Comparison of ENCODE assay signal across 9 cellular contexts in the genomic region with DNA sequence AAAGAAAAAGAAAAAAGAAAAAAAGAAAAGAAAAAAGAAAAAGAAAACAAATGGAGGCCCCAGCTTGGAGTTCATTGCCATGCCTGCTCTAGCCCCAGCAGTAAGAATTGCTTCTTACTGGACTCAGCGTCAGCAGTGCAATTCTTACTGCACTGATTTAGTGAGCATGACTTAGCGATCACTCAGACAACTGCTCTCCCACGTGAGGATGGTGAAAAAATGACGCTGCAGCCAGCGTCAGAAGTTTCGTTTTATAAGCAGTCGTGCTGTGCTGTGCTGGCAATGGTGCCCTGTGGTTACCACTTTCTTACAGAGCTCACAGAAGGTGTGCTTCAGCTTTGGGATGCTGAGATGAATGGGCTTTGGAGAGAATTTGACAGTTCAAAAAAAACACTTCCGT.
DNase-seq lines count a peak whose midpoint lies in the region; ATAC-seq and TF ChIP-seq lines count a peak whose summit lies in the region.
"Had no signal": no experiment of that assay in that cellular context is flagged by ENCODE, and none has a peak within 500 bp of the region (broad histone marks: within the 10 kb centered on the region; RNA-seq: fewer than 3 reads in every experiment).

No MANE protein-coding gene starts in this region.

- TF ChIP-seq CTCF in natural killer cell (IDR thresholded peaks at IDR 0.05) = no peak

- H3K4me3 Mint-ChIP-seq in natural killer cell = peak overlapping the region; percentile 55

- peak overlapping the region in 1 of 2 donors; percentile 74 for H3K27ac Mint-ChIP-seq in natural killer cell

- no peaks in the 10 kb centered on the region for H3K9me3 Mint-ChIP-seq in natural killer cell

- ATAC-seq in natural killer cell (peak; percentile 95 to 97 (median 95)), GM19328 (IDR thresholded peaks at IDR 0.05; ENCODE audit: unreplicated experiment) (no peak), GM21786 (IDR thresholded peaks at IDR 0.05; ENCODE audit: unreplicated experiment) (no peak)

- intact Hi-C loops in natural killer cell (cut with micrococcal nuclease) = no loop called here

- no peaks in the 10 kb centered on the region for H3K27me3 Mint-ChIP-seq in natural killer cell (ENCODE audit: low read depth in 2 of 2)

- H3K36me3 Mint-ChIP-seq in natural killer cell = no peaks in the 10 kb centered on the region

- no peaks in the 10 kb centered on the region for H3K4me1 Mint-ChIP-seq in natural killer cell

- DNase-seq in AG20443 (ENCODE audit: low spot score) (peak; percentile 14), RKO (ENCODE audit: low spot score) (peak; percentile 86), amniotic epithelial cell (ENCODE audit: low read depth) (peak; percentile 88), natural killer cell (peak; percentile 27), SKM-1 treated with dmso at 0.1 percent for 144 hours (lab: John Stamatoyannopoulos, UW; ENCODE audit: unreplicated experiment) (no peak), kidney glomerular epithelial cell (lab: John Stamatoyannopoulos, UW) (no peak)
- DNase-seq: right lobe of liver had no signal

Comparison
In these comparisons a context has a peak if more than half of its experiments do, and no peak if none do; other contexts are left out.
1. DNase-seq: peak in AG20443 (single experiment), RKO (single experiment), amniotic epithelial cell (single experiment) and natural killer cell (single experiment); none in SKM-1 treated with dmso at 0.1 percent for 144 hours (single experiment) and kidney glomerular epithelial cell (single experiment).
2. ATAC-seq: peak in natural killer cell (3 of 3); none in GM19328 (single experiment) and GM21786 (single experiment).